ENCODE assay signal across 3 cellular contexts in genomic region chr1:88124614-88125013, GRCh38.
A peak's percentile ranks its signal among the peaks of the same experiment; 100 is the strongest.
TF ChIP-seq lines count a peak whose summit lies in the region.

No MANE protein-coding gene starts in this region.

TF ChIP-seq in GM23338, 12 proteins besides CTCF, POLR2A, EP300 and RAD21 (continues in another document):
- TF ChIP-seq ZNF462 (CRISPR knock-in tag; IDR thresholded peaks at IDR 0.05), result no peak
- no peak for TF ChIP-seq ZNF331 (CRISPR knock-in tag; IDR thresholded peaks at IDR 0.05; ENCODE audit: low read depth)
- no peak for TF ChIP-seq ZNF114 (CRISPR knock-in tag; IDR thresholded peaks at IDR 0.05)
- no peak for TF ChIP-seq JUNB (IDR thresholded peaks at IDR 0.05; ENCODE audit: unreplicated experiment)
- TF ChIP-seq CREB1 (CRISPR knock-in tag; IDR thresholded peaks at IDR 0.05; ENCODE audit: low read depth), result no peak
- no peak for TF ChIP-seq POLR2AphosphoS5 (IDR thresholded peaks at IDR 0.05; ENCODE audit: low read depth)
- TF ChIP-seq NANOG (IDR thresholded peaks at IDR 0.05; ENCODE audit: borderline replicate concordance), result no peak

TF ChIP-seq in HEK293, 187 proteins besides CTCF, POLR2A, EP300 and RAD21:
- no peak for TF ChIP-seq SP2 (tag by site-specific recombination; IDR thresholded peaks at IDR 0.05)
- TF ChIP-seq KLF8 (tag by site-specific recombination; IDR thresholded peaks at IDR 0.05), result no peak
- no peak for TF ChIP-seq ZNF311 (tag by site-specific recombination; IDR thresholded peaks at IDR 0.05; ENCODE audit: borderline replicate concordance)
- TF ChIP-seq ZNF366 (tag by site-specific recombination; conservative IDR thresholded peaks at IDR 0.05), result peak; percentile 79
- no peak for TF ChIP-seq ZNF274 (IDR thresholded peaks at IDR 0.05; ENCODE audit: low read length)
- no peak for TF ChIP-seq ZNF274 (tag by site-specific recombination; IDR thresholded peaks at IDR 0.05; ENCODE audit: borderline replicate concordance)
- TF ChIP-seq ZNF639 (tag by site-specific recombination; IDR thresholded peaks at IDR 0.05), result no peak
- TF ChIP-seq ZNF202 (tag by site-specific recombination; IDR thresholded peaks at IDR 0.05; ENCODE audit: borderline replicate concordance), result no peak
- TF ChIP-seq ZNF18 (tag by site-specific recombination; IDR thresholded peaks at IDR 0.05), result no peak

TF ChIP-seq in K562, 482 proteins besides CTCF, POLR2A, EP300 and RAD21:
- TF ChIP-seq PCBP2 (IDR thresholded peaks at IDR 0.05; ENCODE audit: low read depth, low read length, poor library complexity, severe bottlenecking) (peak; percentile 51), DACH1 (IDR thresholded peaks at IDR 0.05; ENCODE audit: partially characterized antibody) (no peak)
TF ChIP-seq in K562: peak in this region for 1.
